Comparison of ENCODE assay signal across 20 cellular contexts in the genomic region with DNA sequence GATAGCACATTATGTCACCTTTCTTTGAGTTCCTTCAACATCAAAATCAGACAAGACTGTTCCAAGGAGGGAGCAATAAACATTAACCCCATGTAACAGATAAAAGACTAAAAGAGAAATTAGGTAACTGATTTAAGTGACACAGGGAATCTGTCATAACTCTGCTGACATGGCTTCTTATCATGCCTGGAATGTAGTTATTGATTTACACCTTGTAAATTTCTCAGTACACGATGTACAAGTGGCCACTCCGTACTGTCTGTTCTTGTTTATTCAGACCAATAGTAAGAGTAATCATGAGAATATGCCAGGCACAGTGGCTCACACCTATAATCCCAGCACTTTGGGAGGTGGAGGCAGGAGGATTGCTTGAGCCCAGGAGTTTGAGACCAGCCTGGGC.
DNase-seq lines count a peak whose midpoint lies in the region; ATAC-seq, FAIRE-seq and TF ChIP-seq lines count a peak whose summit lies in the region.
"Had no signal": no experiment of that assay in that cellular context is flagged by ENCODE, and none has a peak within 500 bp of the region (broad histone marks: within the 10 kb centered on the region; RNA-seq: fewer than 3 reads in every experiment).

No MANE protein-coding gene starts in this region.

- H3K9me3 ChIP-seq in right cardiac atrium (ENCODE audit: control insufficient read depth, low read length) = no peaks in the 10 kb centered on the region
- H3K9me3 ChIP-seq in heart left ventricle = no peaks in the 10 kb centered on the region
- H3K9me3 ChIP-seq in keratinocyte (ENCODE audit: control insufficient read depth, low read depth, low read length) = no peaks in the 10 kb centered on the region
- no peaks in the 10 kb centered on the region for H3K9me3 ChIP-seq in PC-3 (ENCODE audit: low read length)

- H3K9ac ChIP-seq in keratinocyte (ENCODE audit: control insufficient read depth, extremely low read depth, insufficient read depth, low read length) (no peak overlapping the region), PC-3 (ENCODE audit: low read length) (no peak overlapping the region)

- H3K9me2 ChIP-seq in GM23338 (ENCODE audit: insufficient read depth) (no peaks in the 10 kb centered on the region), PC-3 (replicated peaks; ENCODE audit: low read length) (no peaks in the 10 kb centered on the region)

- no peak for FAIRE-seq in keratinocyte (lab: Jason Lieb, UNC)

- BruUV-seq in PC-3 (replicated peaks; lab: Mats Ljungman, UMichigan) = no TSS peak

- ATAC-seq in right cardiac atrium (no peak), heart left ventricle (no peak), GM23338 (no peak), PC-3 (no peak)
- ATAC-seq: naive thymus-derived CD8-positive, alpha-beta T cell; stimulated activated naive CD8-positive, alpha-beta T cell treated with anti-CD3 and anti-CD28 coated beads, Interleukin-15, Interleukin-2, amounts not matched to agents 100 U/mL and 50 U/mL, for 24 hours had no signal

- no peak overlapping the region for H3K4me2 ChIP-seq in keratinocyte (ENCODE audit: control insufficient read depth, extremely low read depth, insufficient read depth, low read depth, low read length)
- H3K4me2 ChIP-seq in GM23338 = no peak overlapping the region
- H3K4me2 ChIP-seq in PC-3 (ENCODE audit: low read length) = no peak overlapping the region

- H3K4me3 Mint-ChIP-seq in progenitor cell of endocrine pancreas (ENCODE audit: low read depth) = no peak overlapping the region
- H3K4me3 Mint-ChIP-seq in GM23338 = no peak overlapping the region
- H3K4me3 Mint-ChIP-seq: activated naive CD4-positive, alpha-beta T cell treated with anti-CD3 and anti-CD28 coated beads, Interleukin-2, amount 50 U/mL, for 24 hours; memory B cell; naive thymus-derived CD8-positive, alpha-beta T cell had no signal

- no peaks in the 10 kb centered on the region for H3F3A ChIP-seq in GM23338 (replicated peaks; ENCODE audit: low read depth)
- no peaks in the 10 kb centered on the region for H3F3A ChIP-seq in PC-3 (ENCODE audit: low read length, unreplicated experiment)

- H3K9me3 Mint-ChIP-seq in progenitor cell of endocrine pancreas (ENCODE audit: low read depth) (no peaks in the 10 kb centered on the region), GM23338 (no peaks in the 10 kb centered on the region)
- H3K9me3 Mint-ChIP-seq: activated naive CD4-positive, alpha-beta T cell treated with anti-CD3 and anti-CD28 coated beads, Interleukin-2, amount 50 U/mL, for 24 hours; memory B cell; naive thymus-derived CD8-positive, alpha-beta T cell had no signal

- intact Hi-C loops in right cardiac atrium (cut with DNase I) = no loop called here
- intact Hi-C loops in heart left ventricle (cut with DNase I) = no loop called here
- intact Hi-C loops in PC-3 (cut with micrococcal nuclease) = no loop called here

- DNase-seq in right cardiac atrium (no peak), heart left ventricle (no peak), keratinocyte (ENCODE audit: low read depth, low spot score) (no peak), progenitor cell of endocrine pancreas (ENCODE audit: low spot score, unreplicated experiment) (no peak), GM23338 (ENCODE audit: low spot score) (no peak), PC-3 (no peak), NCI-H2107 treated with DMSO at 0.1 percent for 48 hours (lab: John Stamatoyannopoulos, UW; ENCODE audit: unreplicated experiment) (no peak), NCI-H2107 (lab: John Stamatoyannopoulos, UW) (no peak)
- DNase-seq: activated CD4-positive, CD25-positive, alpha-beta regulatory T cell treated with anti-CD3 and anti-CD28 coated beads, Interleukin-2, amount 50 U/mL, for 72 hours; DMS 273 treated with DMSO at 0.1 percent for 48 hours; GDM1; naive thymus-derived CD8-positive, alpha-beta T cell; NCI-H1105 treated with DMSO at 0.1 percent for 48 hours; NCI-H2081; NCI-H446 treated with DMSO at 0.1 percent for 48 hours; stimulated activated CD4-positive, alpha-beta T cell treated with anti-CD3 and anti-CD28 coated beads, Interleukin-4, amount 100 ng/mL, for 1 hour; stimulated activated naive CD8-positive, alpha-beta T cell treated with anti-CD3 and anti-CD28 coated beads, Interleukin-15, Interleukin-2, amounts not matched to agents 100 U/mL and 50 U/mL, for 24 hours had no signal

- no peak for TF ChIP-seq CTCF in heart left ventricle (IDR thresholded peaks at IDR 0.05)
- no peak for TF ChIP-seq CTCF in keratinocyte (optimal IDR thresholded peaks at IDR 0.05 in 1 of 3, IDR thresholded peaks at IDR 0.05 in 1 of 3, conservative IDR thresholded peaks at IDR 0.05 in 1 of 3; ENCODE audit: extremely low read depth in 1 of 3, insufficient read depth in 2 of 3, low read length in 3 of 3)
- TF ChIP-seq CTCF in progenitor cell of endocrine pancreas (IDR thresholded peaks at IDR 0.05; ENCODE audit: unreplicated experiment) = no peak
- no peak for TF ChIP-seq CTCF in GM23338 (conservative IDR thresholded peaks at IDR 0.05; ENCODE audit: low read depth in 2 of 2)
- no peak for TF ChIP-seq CTCF in PC-3 (conservative IDR thresholded peaks at IDR 0.05; ENCODE audit: low read depth, low read length)

- H3K27ac Mint-ChIP-seq in progenitor cell of endocrine pancreas (peak overlapping the region; percentile 86), GM23338 (no peak overlapping the region)
- H3K27ac Mint-ChIP-seq: activated naive CD4-positive, alpha-beta T cell treated with anti-CD3 and anti-CD28 coated beads, Interleukin-2, amount 50 U/mL, for 24 hours; memory B cell; naive thymus-derived CD8-positive, alpha-beta T cell had no signal

- POLR2A ChIA-PET in PC-3 (lab: Charles Lee; ENCODE audit: unreplicated experiment) = no interaction called here

- H3K9me1 ChIP-seq in keratinocyte (ENCODE audit: control insufficient read depth, extremely low read depth, insufficient read depth, low read length) = no peaks in the 10 kb centered on the region

- TF ChIP-seq POLR2A in heart left ventricle (IDR thresholded peaks at IDR 0.05) = no peak

- H3K4me3 ChIP-seq in right cardiac atrium (ENCODE audit: low read length) = no peak overlapping the region
- no peak overlapping the region for H3K4me3 ChIP-seq in heart left ventricle
- no peak overlapping the region for H3K4me3 ChIP-seq in keratinocyte (ENCODE audit: control insufficient read depth in 2 of 3, extremely low read depth in 1 of 3, insufficient read depth in 2 of 3, low read depth in 1 of 3, low read length in 3 of 3)
- H3K4me3 ChIP-seq in GM23338 = no peak overlapping the region
- H3K4me3 ChIP-seq in PC-3 (ENCODE audit: low read length) = no peak overlapping the region
- H3K4me3 ChIP-seq: skin epidermis had no signal

- H3K36me3 ChIP-seq in heart left ventricle (no peaks in the 10 kb centered on the region), keratinocyte (ENCODE audit: control insufficient read depth in 2 of 2, extremely low read depth in 1 of 2, insufficient read depth in 2 of 2, low read length in 2 of 2) (no peaks in the 10 kb centered on the region), GM23338 (ENCODE audit: insufficient read depth) (no peaks in the 10 kb centered on the region), PC-3 (ENCODE audit: low read depth, low read length) (no peaks in the 10 kb centered on the region)

- no peaks in the 10 kb centered on the region for H4K20me1 ChIP-seq in keratinocyte (ENCODE audit: control insufficient read depth, extremely low read depth, insufficient read depth, low read length)
- H4K20me1 ChIP-seq in GM23338 (replicated peaks; ENCODE audit: insufficient read depth) = no peaks in the 10 kb centered on the region
- H4K20me1 ChIP-seq in PC-3 (ENCODE audit: low read length) = no peaks in the 10 kb centered on the region

- H3K36me3 Mint-ChIP-seq in progenitor cell of endocrine pancreas (ENCODE audit: insufficient read depth) = no peaks in the 10 kb centered on the region
- H3K36me3 Mint-ChIP-seq in GM23338 (ENCODE audit: low read depth) = no peaks in the 10 kb centered on the region
- H3K36me3 Mint-ChIP-seq: activated naive CD4-positive, alpha-beta T cell treated with anti-CD3 and anti-CD28 coated beads, Interleukin-2, amount 50 U/mL, for 24 hours; memory B cell; naive thymus-derived CD8-positive, alpha-beta T cell had no signal

- peaks cover 52% of the 10 kb centered on the region for H3K4me1 Mint-ChIP-seq in progenitor cell of endocrine pancreas (ENCODE audit: low read depth)
- H3K4me1 Mint-ChIP-seq in GM23338 = peaks cover 12% of the 10 kb centered on the region
- H3K4me1 Mint-ChIP-seq: activated naive CD4-positive, alpha-beta T cell treated with anti-CD3 and anti-CD28 coated beads, Interleukin-2, amount 50 U/mL, for 24 hours; memory B cell; naive thymus-derived CD8-positive, alpha-beta T cell had no signal

- dilution Hi-C loops in keratinocyte (cut with MboI; ENCODE audit: extremely low pct_ligation_motif_present, low sequenced_read_pairs) = no loop called here

- peaks cover 3% of the 10 kb centered on the region for H3K27me3 Mint-ChIP-seq in progenitor cell of endocrine pancreas
- peaks cover 3% of the 10 kb centered on the region for H3K27me3 Mint-ChIP-seq in GM23338 (ENCODE audit: insufficient read depth, low read depth, poor library complexity)
- H3K27me3 Mint-ChIP-seq: activated naive CD4-positive, alpha-beta T cell treated with anti-CD3 and anti-CD28 coated beads, Interleukin-2, amount 50 U/mL, for 24 hours had no signal

- H3K27me3 ChIP-seq in right cardiac atrium (ENCODE audit: control insufficient read depth, insufficient read depth) = no peaks in the 10 kb centered on the region
- no peaks in the 10 kb centered on the region for H3K27me3 ChIP-seq in heart left ventricle
- no peaks in the 10 kb centered on the region for H3K27me3 ChIP-seq in keratinocyte (ENCODE audit: control insufficient read depth, extremely low read depth, insufficient read depth, low read length)
- H3K27me3 ChIP-seq in GM23338 (ENCODE audit: insufficient read depth) = no peaks in the 10 kb centered on the region
- H3K27me3 ChIP-seq in PC-3 (ENCODE audit: low read length) = no peaks in the 10 kb centered on the region

- H3K79me2 ChIP-seq in keratinocyte (ENCODE audit: control insufficient read depth, insufficient read depth, low read length) (no peaks in the 10 kb centered on the region), GM23338 (replicated peaks; ENCODE audit: insufficient read depth) (no peaks in the 10 kb centered on the region), PC-3 (ENCODE audit: low read length) (no peaks in the 10 kb centered on the region)

- H3K27ac ChIP-seq in right cardiac atrium (ENCODE audit: low read length) (peak overlapping the region; percentile 30), heart left ventricle (peak overlapping the region in 5 of 12 donors; percentile 10 to 73 (median 62)), keratinocyte (ENCODE audit: control insufficient read depth, insufficient read depth, low read length) (peak overlapping the region; percentile 3), GM23338 (ENCODE audit: low read depth) (no peak overlapping the region), PC-3 (ENCODE audit: low read length) (no peak overlapping the region)

- H2AFZ ChIP-seq in keratinocyte (ENCODE audit: control insufficient read depth, low read length) (no peak overlapping the region), GM23338 (no peak overlapping the region), PC-3 (ENCODE audit: low read length) (no peak overlapping the region)

- WGBS in right cardiac atrium = 40% methylated on average over 2 of the region's 2 CpGs
- 27 to 48% (median 37%) methylated on average over 2 of the region's 2 CpGs for WGBS in heart left ventricle, 4 donors

- peaks cover 11% of the 10 kb centered on the region for H3K4me1 ChIP-seq in right cardiac atrium (ENCODE audit: control insufficient read depth, insufficient read depth, low read length)
- H3K4me1 ChIP-seq in heart left ventricle = peaks cover 0 to 61% (median 30%) of the 10 kb centered on the region in 12 donors
- H3K4me1 ChIP-seq in keratinocyte (ENCODE audit: control insufficient read depth, extremely low read depth, insufficient read depth, low read length) = peaks cover 47% of the 10 kb centered on the region
- no peaks in the 10 kb centered on the region for H3K4me1 ChIP-seq in GM23338 (ENCODE audit: insufficient read depth)
- H3K4me1 ChIP-seq in PC-3 (ENCODE audit: insufficient read depth, low read length) = peaks cover 18% of the 10 kb centered on the region

- CTCF ChIA-PET in PC-3 (lab: Charles Lee) = interaction anchor here (0.7 kb wide), 1 partner anchor 11 kb away, joined by 4 read pairs; no protein-coding TSS in a partner anchor

Comparison
In these comparisons a context has a peak if more than half of its experiments do, and no peak if none do; other contexts are left out.
1. H3K27ac ChIP-seq: peak in right cardiac atrium (single experiment) and keratinocyte (single experiment); none in GM23338 (single experiment) and PC-3 (single experiment).